ENCODE assay signal across 27 cellular contexts in the genomic region with DNA sequence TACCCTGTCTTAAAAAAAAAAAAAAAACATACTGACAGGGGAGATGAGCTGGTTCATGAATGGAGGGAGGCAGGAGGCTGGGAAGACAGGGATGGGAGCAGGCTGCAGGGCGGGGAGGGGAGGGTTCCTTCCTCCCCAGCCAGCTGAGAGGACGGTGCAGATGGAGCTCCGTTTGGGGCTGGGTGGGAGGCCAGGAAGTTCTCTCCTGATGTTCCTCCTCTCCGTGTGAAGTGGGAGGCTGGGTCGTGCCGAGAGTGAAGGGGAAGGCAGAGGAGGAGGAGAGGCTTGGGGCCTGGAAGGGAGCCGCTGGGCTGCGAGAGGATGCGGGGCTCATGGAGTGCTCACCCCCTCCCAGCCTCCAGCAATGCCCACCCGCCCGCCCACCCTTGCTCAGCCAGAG. TPM values are rescaled to one million over a fixed set of nuclear protein-coding genes. Genes with fewer than 3 reads are reported as not detected.
DNase-seq lines count a peak whose midpoint lies in the region; ATAC-seq and TF ChIP-seq lines count a peak whose summit lies in the region.
"Had no signal": no experiment of that assay in that cellular context is flagged by ENCODE, and none has a peak within 500 bp of the region (broad histone marks: within the 10 kb centered on the region; RNA-seq: fewer than 3 reads in every experiment).

No MANE protein-coding gene starts in this region.

- CTCF ChIA-PET in CD4-positive, alpha-beta T cell (lab: Charles Lee), result no interaction called here
- CTCF ChIA-PET in PC-9 (lab: Charles Lee), result no interaction called here

- H3K27ac Mint-ChIP-seq in CD4-positive, alpha-beta T cell, result peak overlapping the region; percentile 96
- peak overlapping the region; percentile 95 for H3K27ac Mint-ChIP-seq in central memory CD8-positive, alpha-beta T cell (ENCODE audit: low read depth)
- no peak overlapping the region for H3K27ac Mint-ChIP-seq in activated T-cell treated with anti-CD3 and anti-CD28 coated beads, Interleukin-2, amount 50 U/mL, for 72 hours

- no TSS peak for BruUV-seq in PC-9 (replicated peaks; lab: Mats Ljungman, UMichigan)

- H3K4me1 Mint-ChIP-seq in CD4-positive, alpha-beta T cell (ENCODE audit: low read depth), result peaks cover 64% of the 10 kb centered on the region
- H3K4me1 Mint-ChIP-seq in central memory CD8-positive, alpha-beta T cell, result peaks cover 66% of the 10 kb centered on the region
- H3K4me1 Mint-ChIP-seq in activated T-cell treated with anti-CD3 and anti-CD28 coated beads, Interleukin-2, amount 50 U/mL, for 72 hours (ENCODE audit: low read depth), result peaks cover 66% of the 10 kb centered on the region

- intact Hi-C loops in CD4-positive, alpha-beta T cell (cut with DNase I, micrococcal nuclease), result loop anchor here (5.0 to 10.0 kb wide), 4 partner anchors 171 to 669 kb away; a partner anchor contains a TSS
- intact Hi-C loops in lower lobe of right lung (cut with DNase I), result no loop called here
- intact Hi-C loops in PC-9 (cut with micrococcal nuclease; ENCODE audit: unreplicated experiment), result no loop called here

- no peak overlapping the region for H3K27ac ChIP-seq in CD4-positive, alpha-beta T cell (ENCODE audit: low read depth, low read length)
- H3K27ac ChIP-seq in lower lobe of right lung (no peak overlapping the region), osteoblast (ENCODE audit: low read depth, low read length) (no peak overlapping the region), PC-9 (no peak overlapping the region)
- H3K27ac ChIP-seq: A549, C4-2B had no signal

- ATAC-seq in CD4-positive, alpha-beta T cell (ENCODE audit: poor library complexity), result no peak
- no peak for ATAC-seq in central memory CD8-positive, alpha-beta T cell (replicated peaks; ENCODE audit: extremely low read depth, poor library complexity, severe bottlenecking)
- ATAC-seq in lower lobe of right lung, result no peak
- ATAC-seq in activated T-cell treated with anti-CD3 and anti-CD28 coated beads, Interleukin-2, amount 50 U/mL, for 72 hours (replicated peaks in 1 of 2), result no peak
- no peak for ATAC-seq in GM18520 (IDR thresholded peaks at IDR 0.05; ENCODE audit: unreplicated experiment)
- ATAC-seq: A549, PC-3, Right ventricle myocardium inferior had no signal

- no peaks in the 10 kb centered on the region for H3K9me2 ChIP-seq in PC-9 (ENCODE audit: insufficient read depth)

- H3K27me3 Mint-ChIP-seq in CD4-positive, alpha-beta T cell, result no peaks in the 10 kb centered on the region
- no peaks in the 10 kb centered on the region for H3K27me3 Mint-ChIP-seq in central memory CD8-positive, alpha-beta T cell
- no peaks in the 10 kb centered on the region for H3K27me3 Mint-ChIP-seq in activated T-cell treated with anti-CD3 and anti-CD28 coated beads, Interleukin-2, amount 50 U/mL, for 72 hours (ENCODE audit: low read depth)

- H3K4me1 ChIP-seq in lower lobe of right lung, result no peaks in the 10 kb centered on the region
- no peaks in the 10 kb centered on the region for H3K4me1 ChIP-seq in osteoblast (ENCODE audit: insufficient read depth, low read length)
- no peaks in the 10 kb centered on the region for H3K4me1 ChIP-seq in PC-9 (replicated peaks; ENCODE audit: insufficient read depth)
- H3K4me1 ChIP-seq: A549 had no signal

- H2AFZ ChIP-seq in osteoblast (ENCODE audit: low read length) (no peak overlapping the region), PC-9 (no peak overlapping the region)

- no peaks in the 10 kb centered on the region for H3K79me2 ChIP-seq in osteoblast (ENCODE audit: insufficient read depth, low read length)
- no peaks in the 10 kb centered on the region for H3K79me2 ChIP-seq in PC-9 (ENCODE audit: low read depth)

- no peaks in the 10 kb centered on the region for H3K27me3 ChIP-seq in CD4-positive, alpha-beta T cell (ENCODE audit: control insufficient read depth, insufficient read depth, low read length)
- no peaks in the 10 kb centered on the region for H3K27me3 ChIP-seq in lower lobe of right lung (ENCODE audit: low read depth)
- H3K27me3 ChIP-seq in osteoblast (ENCODE audit: insufficient read depth, low read length), result peaks cover 3% of the 10 kb centered on the region
- no peaks in the 10 kb centered on the region for H3K27me3 ChIP-seq in PC-9 (ENCODE audit: insufficient read depth, low read depth)

- H3K36me3 Mint-ChIP-seq in CD4-positive, alpha-beta T cell (ENCODE audit: low read depth), result peaks cover 34% of the 10 kb centered on the region
- peaks cover 22% of the 10 kb centered on the region for H3K36me3 Mint-ChIP-seq in central memory CD8-positive, alpha-beta T cell (ENCODE audit: insufficient read depth)
- peaks cover 0 to 2% of the 10 kb centered on the region in 2 donors for H3K36me3 Mint-ChIP-seq in activated T-cell treated with anti-CD3 and anti-CD28 coated beads, Interleukin-2, amount 50 U/mL, for 72 hours (ENCODE audit: insufficient read depth in 2 of 2)

- H3K36me3 ChIP-seq in lower lobe of right lung (no peaks in the 10 kb centered on the region), osteoblast (ENCODE audit: insufficient read depth, low read length) (no peaks in the 10 kb centered on the region), PC-9 (ENCODE audit: low read depth) (no peaks in the 10 kb centered on the region)
- H3K36me3 ChIP-seq: MG63 had no signal

- H3K4me2 ChIP-seq in osteoblast (ENCODE audit: insufficient read depth, low read length) (no peak overlapping the region), PC-9 (no peak overlapping the region)
- H3K4me2 ChIP-seq: A549 had no signal

- H4K20me1 ChIP-seq in osteoblast (ENCODE audit: insufficient read depth, low read length), result no peaks in the 10 kb centered on the region
- H4K20me1 ChIP-seq in PC-9 (ENCODE audit: insufficient read depth), result no peaks in the 10 kb centered on the region

- no peaks in the 10 kb centered on the region for H3K9me3 ChIP-seq in CD4-positive, alpha-beta T cell (ENCODE audit: control insufficient read depth, low read length)
- H3K9me3 ChIP-seq in lower lobe of right lung, result no peaks in the 10 kb centered on the region
- no peaks in the 10 kb centered on the region for H3K9me3 ChIP-seq in osteoblast (ENCODE audit: low read depth, low read length)
- H3K9me3 ChIP-seq in PC-9 (ENCODE audit: insufficient read depth, low read depth), result no peaks in the 10 kb centered on the region
- H3K9me3 ChIP-seq: A549, MG63 had no signal

- H3F3A ChIP-seq in PC-9 (ENCODE audit: insufficient read depth, low read depth), result no peaks in the 10 kb centered on the region

- no peak for DNase-seq in CD4-positive, alpha-beta T cell
- DNase-seq in central memory CD8-positive, alpha-beta T cell (ENCODE audit: low spot score in 2 of 2), result no peak
- peak; percentile 20 for DNase-seq in lower lobe of right lung
- peak; percentile 37 for DNase-seq in osteoblast (ENCODE audit: insufficient read length, low spot score, missing footprints)
- no peak for DNase-seq in PC-9
- no peak for DNase-seq in activated T-cell treated with anti-CD3 and anti-CD28 coated beads, Interleukin-2, amount 50 U/mL, for 72 hours
- no peak for DNase-seq in SIG-M5 (lab: John Stamatoyannopoulos, UW)
- DNase-seq: AML-193; COR-L47; DMS79 treated with DMSO at 0.1 percent for 48 hours; H7; IMR-90; KG1; MG63; NCI-H1105 treated with DMSO at 0.1 percent for 48 hours; NCI-H146; NCI-H2029; NCI-H446; NCI-H524 treated with DMSO at 0.1 percent for 48 hours; NCI-H82; NK-92 treated with Interleukin-12 subunit alpha and Interleukin-12 subunit beta, amount 100 ng/mL, for 24 hours; PC-3 had no signal

- no peak for TF ChIP-seq CTCF in CD4-positive, alpha-beta T cell (IDR thresholded peaks at IDR 0.05)
- TF ChIP-seq CTCF in lower lobe of right lung (IDR thresholded peaks at IDR 0.05), result no peak
- no peak for TF ChIP-seq CTCF in osteoblast (IDR thresholded peaks at IDR 0.05; ENCODE audit: extremely low read depth, low read depth, low read length)
- no peak for TF ChIP-seq CTCF in PC-9 (conservative IDR thresholded peaks at IDR 0.05)

- no peaks in the 10 kb centered on the region for H3K9me3 Mint-ChIP-seq in CD4-positive, alpha-beta T cell
- no peaks in the 10 kb centered on the region for H3K9me3 Mint-ChIP-seq in central memory CD8-positive, alpha-beta T cell
- H3K9me3 Mint-ChIP-seq in activated T-cell treated with anti-CD3 and anti-CD28 coated beads, Interleukin-2, amount 50 U/mL, for 72 hours, result no peaks in the 10 kb centered on the region

- H3K4me3 ChIP-seq in lower lobe of right lung (no peak overlapping the region), osteoblast (ENCODE audit: insufficient read depth, low read length) (no peak overlapping the region), PC-9 (no peak overlapping the region)
- H3K4me3 ChIP-seq: A549, MG63 had no signal

- no peak overlapping the region for H3K4me3 Mint-ChIP-seq in CD4-positive, alpha-beta T cell
- no peak overlapping the region for H3K4me3 Mint-ChIP-seq in central memory CD8-positive, alpha-beta T cell
- no peak overlapping the region for H3K4me3 Mint-ChIP-seq in activated T-cell treated with anti-CD3 and anti-CD28 coated beads, Interleukin-2, amount 50 U/mL, for 72 hours

- POLR2A ChIA-PET in CD4-positive, alpha-beta T cell (lab: Charles Lee), result interaction anchor here (1.5 to 7.6 kb wide), 2 partner anchors 21 to 35 kb away, joined by 8 to 54 read pairs; a partner anchor contains a TSS
- POLR2A ChIA-PET in PC-9 (lab: Charles Lee; ENCODE audit: unreplicated experiment), result no interaction called here

RNA-seq across cellular contexts. Expression of a gene that starts 21.3 kb away (rescaled TPM):
- total RNA-seq in CD4-positive, alpha-beta T cell, result 10 to 100 TPM; 13.0 to 13.5 TPM
- total RNA-seq in lower lobe of right lung, result 2.4 TPM
- total RNA-seq in osteoblast, result not detected in 2 replicates
- total RNA-seq in PC-9 (2021), result 18.4 and 22.1 TPM in 2 replicates
- 1 to 10 TPM; 6.2 to 7.0 TPM for total RNA-seq in activated T-cell treated with anti-CD3 and anti-CD28 coated beads, Interleukin-2, amount 50 U/mL, for 72 hours
- total RNA-seq: RPMI7951 had no signal

RNA-seq across cellular contexts. Expression of a gene that starts 49.7 kb away (rescaled TPM):
- 1 to 10 TPM; 2.3 to 2.4 TPM for total RNA-seq in CD4-positive, alpha-beta T cell
- total RNA-seq in lower lobe of right lung, result not detected
- 0.59 and 2.9 TPM in 2 replicates for total RNA-seq in osteoblast
- total RNA-seq in PC-9 (2021), result 6.9 and 7.0 TPM in 2 replicates
- 1 to 10 TPM; 2.9 to 3.9 TPM for total RNA-seq in activated T-cell treated with anti-CD3 and anti-CD28 coated beads, Interleukin-2, amount 50 U/mL, for 72 hours

Comparison
In these comparisons a context has a peak if more than half of its experiments do, and no peak if none do; other contexts are left out.
1. DNase-seq: peak in lower lobe of right lung (single experiment) and osteoblast (single experiment); none in CD4-positive, alpha-beta T cell (0 of 10), central memory CD8-positive, alpha-beta T cell (0 of 2), PC-9 (0 of 2), activated T-cell treated with anti-CD3 and anti-CD28 coated beads, Interleukin-2, amount 50 U/mL, for 72 hours (0 of 2) and SIG-M5 (single experiment).
2. intact Hi-C loops: an anchor here in CD4-positive, alpha-beta T cell (5.0 to 10.0 kb wide); none called in lower lobe of right lung and PC-9.